8 cellular contexts compared by ENCODE assay signal in the genomic region with DNA sequence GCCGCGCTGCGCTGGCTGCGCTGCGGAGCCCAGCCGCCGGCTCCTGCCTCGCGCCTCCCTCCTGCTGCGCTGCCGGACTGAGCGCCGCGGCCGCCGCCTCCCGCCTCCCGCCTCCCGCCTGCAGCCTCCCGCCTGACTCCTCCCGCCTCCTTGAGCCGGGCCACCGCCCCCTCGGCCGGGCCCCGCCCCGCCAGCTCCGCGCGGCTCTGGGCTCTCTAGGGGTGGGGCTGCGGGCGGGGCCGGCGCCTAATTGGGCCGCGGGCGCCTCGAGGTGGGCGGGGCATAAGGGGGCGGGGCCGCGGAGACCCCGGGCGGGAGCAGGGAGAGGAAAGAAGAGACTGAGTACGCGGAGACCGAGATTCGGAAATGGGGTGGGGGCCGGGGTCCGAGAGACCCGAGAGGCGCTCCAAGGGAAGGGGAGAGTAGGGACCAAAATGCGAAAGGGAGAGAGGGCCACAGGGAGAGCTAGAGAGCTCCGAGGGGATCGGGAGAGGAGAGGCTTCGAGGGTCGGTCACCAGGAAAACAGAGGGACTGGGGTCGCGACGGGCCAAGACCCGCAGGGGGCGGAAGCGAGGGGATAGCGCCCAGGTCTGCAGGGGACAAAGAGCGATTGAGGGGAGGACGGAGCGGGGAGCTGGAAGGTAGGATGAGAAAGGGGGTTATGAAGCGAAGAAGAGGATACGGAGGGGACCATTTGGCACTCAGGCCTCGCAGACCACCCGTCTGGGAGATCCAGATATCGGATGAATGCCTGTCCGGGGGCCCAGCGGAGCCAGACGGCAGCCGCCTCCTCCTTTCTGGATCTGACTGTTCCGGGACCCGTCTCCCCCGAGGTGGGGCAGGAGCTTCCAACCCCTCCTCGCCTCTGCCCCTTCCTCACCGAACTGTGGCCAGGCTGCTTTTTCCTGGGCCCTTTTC. TPM values are rescaled to one million over a fixed set of nuclear protein-coding genes. Genes with fewer than 3 reads are reported as not detected.
DNase-seq lines count a peak whose midpoint lies in the region; ATAC-seq and TF ChIP-seq lines count a peak whose summit lies in the region.

Gene C1QL1, minus strand, starts transcription at position 79 of the 919 bp plus-strand sequence. CDS start 255 bp downstream, outside the sequence.

- H3K27ac Mint-ChIP-seq in activated naive CD8-positive, alpha-beta T cell treated with anti-CD3 and anti-CD28 coated beads, Interleukin-2, amount 10 ng/mL, durations not matched to agents 7 days and 5 days, result no peak within 1 kb of the TSS

- TF ChIP-seq EP300 in tibial nerve (IDR thresholded peaks at IDR 0.05), result peak in 1 of 2 donors; percentile 13

- no peaks in the 10 kb centered on the region for H4K20me1 ChIP-seq in SU-DHL-6 (ENCODE audit: low read depth, low read length)

- H2AFZ ChIP-seq in SU-DHL-6 (ENCODE audit: low read depth, low read length, severe bottlenecking), result peak within 1 kb of the TSS; percentile 33

- H3K36me3 Mint-ChIP-seq in activated naive CD8-positive, alpha-beta T cell treated with anti-CD3 and anti-CD28 coated beads, Interleukin-2, amount 10 ng/mL, durations not matched to agents 7 days and 5 days, result no peaks in the 10 kb centered on the region

- no peak within 1 kb of the TSS for H3K9ac ChIP-seq in SU-DHL-6 (ENCODE audit: low read length)

- TF ChIP-seq CTCF in HEK293 (tag by site-specific recombination; IDR thresholded peaks at IDR 0.05) (peak; percentile 94), SU-DHL-6 (IDR thresholded peaks at IDR 0.05; ENCODE audit: insufficient read depth, low read length, poor library complexity, severe bottlenecking) (no peak), heart left ventricle (IDR thresholded peaks at IDR 0.05) (peak in 3 of 12 donors; percentile 9 to 24 (median 13)), tibial nerve (IDR thresholded peaks at IDR 0.05) (no peak)

- H3K27ac ChIP-seq in HEK293 (ENCODE audit: extremely low read depth, low read depth, low read length), result peak within 1 kb of the TSS; percentile 16; the same call in 1 of the 2 replicates
- H3K27ac ChIP-seq in SU-DHL-6 (ENCODE audit: low read depth, low read length), result no peak within 1 kb of the TSS
- H3K27ac ChIP-seq in heart left ventricle, result no peak within 1 kb of the TSS
- H3K27ac ChIP-seq in tibial nerve, result peak within 1 kb of the TSS in 1 of 4 donors; percentile 31

- H3K36me3 ChIP-seq in HEK293 (ENCODE audit: control insufficient read depth in 2 of 2, insufficient read depth in 1 of 2, low read length in 2 of 2) (no peaks in the 10 kb centered on the region), SU-DHL-6 (ENCODE audit: low read length) (no peaks in the 10 kb centered on the region), heart left ventricle (no peaks in the 10 kb centered on the region), tibial nerve (no peaks in the 10 kb centered on the region)

- POLR2A ChIA-PET in HEK293 (lab: Yijun Ruan, JAX), result interaction anchor here (0.6 to 1.4 kb wide), 13 partner anchors 9 to 903 kb away, joined by 3 to 6 read pairs (median 3); partner anchors contain the start of genes HEXIM2 and KIF18B
- POLR2A ChIA-PET in activated naive CD8-positive, alpha-beta T cell treated with anti-CD3 and anti-CD28 coated beads, Interleukin-2, amount 10 ng/mL, durations not matched to agents 7 days and 5 days (lab: Charles Lee), result interaction anchor here (0.5 to 1.4 kb wide), 5 partner anchors 21 to 624 kb away, joined by 3 to 6 read pairs (median 3); partner anchors contain the start of genes HEXIM1, HEXIM2, KIF18B and NMT1

- H3K79me2 ChIP-seq in SU-DHL-6 (ENCODE audit: insufficient read depth, low read length), result no peaks in the 10 kb centered on the region

- intact Hi-C loops in heart left ventricle (cut with DNase I) (loop anchor here in 1 of 10 donors (5.0 kb wide), 1 partner anchor 46 kb away; no protein-coding TSS in a partner anchor), posterior cingulate gyrus (cut with DNase I) (no loop called here)

- TF ChIP-seq POLR2A in heart left ventricle (IDR thresholded peaks at IDR 0.05) (no peak), tibial nerve (IDR thresholded peaks at IDR 0.05) (peak in 1 of 2 donors; percentile 42)

- CTCF ChIA-PET in HEK293 (lab: Yijun Ruan, JAX), result interaction anchor here (0.5 to 2.0 kb wide), 10 partner anchors 29 to 767 kb away, joined by 3 to 10 read pairs (median 3); no protein-coding TSS in a partner anchor

- H3F3A ChIP-seq in SU-DHL-6 (ENCODE audit: insufficient read depth), result no peaks in the 10 kb centered on the region

- peaks cover 77% of the 10 kb centered on the region for H3K27me3 Mint-ChIP-seq in activated naive CD8-positive, alpha-beta T cell treated with anti-CD3 and anti-CD28 coated beads, Interleukin-2, amount 10 ng/mL, durations not matched to agents 7 days and 5 days

- H3K9me2 ChIP-seq in SU-DHL-6 (replicated peaks; ENCODE audit: insufficient read depth, low read length), result no peaks in the 10 kb centered on the region

- H3K4me3 Mint-ChIP-seq in activated naive CD8-positive, alpha-beta T cell treated with anti-CD3 and anti-CD28 coated beads, Interleukin-2, amount 10 ng/mL, durations not matched to agents 7 days and 5 days, result peak within 1 kb of the TSS; percentile 80

- H3K9me3 ChIP-seq in HEK293 (ENCODE audit: control insufficient read depth, insufficient read depth, low read depth, low read length) (no peaks in the 10 kb centered on the region), SU-DHL-6 (ENCODE audit: insufficient read depth, low read length) (no peaks in the 10 kb centered on the region), heart left ventricle (no peaks in the 10 kb centered on the region), tibial nerve (no peaks in the 10 kb centered on the region)

- H3K4me1 ChIP-seq in HEK293 (ENCODE audit: control insufficient read depth, insufficient read depth, low read length), result peaks cover 3% of the 10 kb centered on the region
- H3K4me1 ChIP-seq in heart left ventricle, result peaks cover 0 to 39% (median 15%) of the 10 kb centered on the region in 12 donors
- H3K4me1 ChIP-seq in tibial nerve, result peaks cover 0 to 42% (median 22%) of the 10 kb centered on the region in 4 donors

- H3K4me1 Mint-ChIP-seq in activated naive CD8-positive, alpha-beta T cell treated with anti-CD3 and anti-CD28 coated beads, Interleukin-2, amount 10 ng/mL, durations not matched to agents 7 days and 5 days, result peaks cover 16% of the 10 kb centered on the region

- 5 to 9% (median 7%) methylated on average over 58 to 81 of the region's 81 CpGs for WGBS in heart left ventricle, 4 donors
- 9 to 10% methylated on average over 47 to 55 of the region's 81 CpGs for WGBS in tibial nerve, 2 donors

- no peaks in the 10 kb centered on the region for H3K9me3 Mint-ChIP-seq in activated naive CD8-positive, alpha-beta T cell treated with anti-CD3 and anti-CD28 coated beads, Interleukin-2, amount 10 ng/mL, durations not matched to agents 7 days and 5 days

- H3K4me2 ChIP-seq in SU-DHL-6 (ENCODE audit: low read depth, low read length, poor library complexity, severe bottlenecking), result peak within 1 kb of the TSS; percentile 52

- H3K27me3 ChIP-seq in SU-DHL-6 (ENCODE audit: low read length) (no peaks in the 10 kb centered on the region), heart left ventricle (peaks cover 24 to 69% (median 39%) of the 10 kb centered on the region in 9 donors), tibial nerve (peaks cover 4 to 64% of the 10 kb centered on the region in 2 donors)

- ATAC-seq in activated naive CD8-positive, alpha-beta T cell treated with anti-CD3 and anti-CD28 coated beads, Interleukin-2, amount 10 ng/mL, durations not matched to agents 7 days and 5 days (ENCODE audit: low read depth), result peak; percentile 97
- peak; percentile 91 to 98 (median 98) for ATAC-seq in heart left ventricle

- DNase-seq in ELF-1 (ENCODE audit: low read depth, low spot score) (peak; percentile 87), NAMALWA (ENCODE audit: low spot score) (peak; percentile 92), heart left ventricle (peak; percentile 92 to 95 (median 94)), posterior cingulate gyrus (peak; percentile 66 to 97 (median 77)), tibial nerve (ENCODE audit: low spot score in 2 of 2) (peak; percentile 77 to 80)
- DNase-seq in activated naive CD8-positive, alpha-beta T cell treated with anti-CD3 and anti-CD28 coated beads, Interleukin-2, amount 10 ng/mL, durations not matched to agents 7 days and 5 days, result peak; percentile 92

- H3K4me3 ChIP-seq in HEK293 (ENCODE audit: low read depth, low read length) (peak within 1 kb of the TSS; percentile 37), SU-DHL-6 (ENCODE audit: insufficient read depth, low read length, poor library complexity, severe bottlenecking) (peak within 1 kb of the TSS; percentile 32), heart left ventricle (peak within 1 kb of the TSS in 11 of 12 donors; percentile 0 to 58 (median 48)), tibial nerve (peak within 1 kb of the TSS; percentile 16 to 50 (median 38))

TF ChIP-seq in HEK293, 187 proteins besides CTCF, POLR2A, EP300 and RAD21 (continues in another document):
- TF ChIP-seq ZBTB21 (tag by site-specific recombination; IDR thresholded peaks at IDR 0.05) (no peak), ZBTB17 (tag by site-specific recombination; IDR thresholded peaks at IDR 0.05) (peak; percentile 86), ZNF433 (tag by site-specific recombination; IDR thresholded peaks at IDR 0.05; ENCODE audit: low read depth) (no peak), ZNF658 (tag by site-specific recombination; IDR thresholded peaks at IDR 0.05) (no peak)
- TF ChIP-seq, protein P1, sequence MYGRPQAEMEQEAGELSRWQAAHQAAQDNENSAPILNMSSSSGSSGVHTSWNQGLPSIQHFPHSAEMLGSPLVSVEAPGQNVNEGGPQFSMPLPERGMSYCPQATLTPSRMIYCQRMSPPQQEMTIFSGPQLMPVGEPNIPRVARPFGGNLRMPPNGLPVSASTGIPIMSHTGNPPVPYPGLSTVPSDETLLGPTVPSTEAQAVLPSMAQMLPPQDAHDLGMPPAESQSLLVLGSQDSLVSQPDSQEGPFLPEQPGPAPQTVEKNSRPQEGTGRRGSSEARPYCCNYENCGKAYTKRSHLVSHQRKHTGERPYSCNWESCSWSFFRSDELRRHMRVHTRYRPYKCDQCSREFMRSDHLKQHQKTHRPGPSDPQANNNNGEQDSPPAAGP (tag by site-specific recombination; IDR thresholded peaks at IDR 0.05), result 0 out of 2 replicates have a peak, but pooled peaks have one; percentile 27

RNA-seq across cellular contexts. Expression of gene C1QL1, which starts in this region (rescaled TPM):
- not detected for total RNA-seq in activated naive CD8-positive, alpha-beta T cell treated with anti-CD3 and anti-CD28 coated beads, Interleukin-2, amount 10 ng/mL, durations not matched to agents 7 days and 5 days
- total RNA-seq in heart left ventricle (1 to 10 TPM in 6 of 9 donors, under 1 TPM in 3; 0.66 to 5.8 (median 1.4) TPM), tibial nerve (10 to 100 TPM in 3 of 4 donors, 1 to 10 TPM in 1; 9.8 to 25.5 (median 21.2) TPM)
- polyA plus RNA-seq in heart left ventricle, result 1 to 10 TPM; 1.4 to 5.1 TPM

Comparison
In these comparisons a context has a peak if more than half of its experiments do, and no peak if none do; other contexts are left out.
1. Peak in DNase-seq and ATAC-seq in activated naive CD8-positive, alpha-beta T cell treated with anti-CD3 and anti-CD28 coated beads, Interleukin-2, amount 10 ng/mL, durations not matched to agents 7 days and 5 days; RNA of the gene not detected or under 1 TPM.